ENCODE assay signal across 9 cellular contexts in the genomic region with DNA sequence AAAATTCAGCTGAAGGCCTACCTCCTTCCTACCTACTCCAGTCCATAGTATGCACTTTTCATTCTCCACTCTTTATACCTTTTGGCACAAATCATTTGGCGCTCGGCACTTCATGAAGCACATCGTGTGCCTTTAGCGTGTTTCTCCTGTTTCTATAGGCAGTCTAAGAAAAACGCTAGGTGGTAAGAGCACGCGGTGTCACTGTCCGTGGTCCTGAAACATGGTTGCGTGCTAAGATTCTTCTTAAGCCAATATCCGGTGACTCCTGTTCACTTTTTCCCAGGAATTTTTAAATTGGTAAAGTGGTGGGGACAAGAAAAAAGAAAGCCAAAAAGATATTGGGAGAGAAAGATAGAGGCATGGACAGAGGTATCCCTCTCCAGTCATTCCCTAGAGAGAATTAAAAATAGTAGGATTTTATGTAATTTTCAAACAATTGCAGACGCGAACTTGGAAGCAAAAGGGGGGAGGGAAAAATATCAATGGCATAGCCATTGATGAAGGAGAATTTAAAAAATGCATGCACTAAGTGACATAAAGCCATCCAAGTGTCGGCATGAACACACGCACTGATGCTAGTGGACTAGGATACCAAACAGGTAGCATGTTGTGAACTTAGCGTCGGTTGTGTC. TPM values are rescaled to one million over a fixed set of nuclear protein-coding genes. Genes with fewer than 3 reads are reported as not detected.
DNase-seq lines count a peak whose midpoint lies in the region; ATAC-seq, FAIRE-seq and TF ChIP-seq lines count a peak whose summit lies in the region.
"Had no signal": no experiment of that assay in that cellular context is flagged by ENCODE, and none has a peak within 500 bp of the region (broad histone marks: within the 10 kb centered on the region; RNA-seq: fewer than 3 reads in every experiment).

No MANE protein-coding gene starts in this region.

- peaks cover 44% of the 10 kb centered on the region for H3K4me1 Mint-ChIP-seq in brain

- H4K20me1 ChIP-seq in HepG2 (ENCODE audit: insufficient read depth, low read length) = no peaks in the 10 kb centered on the region; the same call in 1 of the 2 replicates

- peaks cover 10% of the 10 kb centered on the region for H3K27me3 Mint-ChIP-seq in brain

- H3K4me2 ChIP-seq in HepG2 (ENCODE audit: low read depth, low read length) = no peak overlapping the region

- no peak overlapping the region for H3K27ac ChIP-seq in HepG2 (ENCODE audit: extremely low read length, insufficient read depth, low read length)

- FAIRE-seq in HepG2 (lab: Jason Lieb, UNC) = peak; percentile 28

- in situ Hi-C loops in HepG2 (cut with HindIII; ENCODE audit: extremely low pct_ligation_motif_present, low pct_unique_long_range_greater_than_20kb) = no loop called here

- H3K9ac ChIP-seq in HepG2 (ENCODE audit: insufficient read depth, low read depth, low read length) = no peak overlapping the region

- TF ChIP-seq POLR2A in HepG2 (IDR thresholded peaks at IDR 0.05; ENCODE audit: insufficient read depth in 1 of 2, low read depth in 2 of 2, low read length in 2 of 2) = no peak

- no peaks in the 10 kb centered on the region for H3K9me3 ChIP-seq in HepG2 (ENCODE audit: low read length)

- 35% methylated on average over 16 of the region's 16 CpGs for WGBS in HepG2 (ENCODE audit: low lambda C conversion rate)

- BruUV-seq in HepG2 (replicated peaks; lab: Mats Ljungman, UMichigan) = no TSS peak

- TF ChIP-seq EP300 in HepG2 (IDR thresholded peaks at IDR 0.05; ENCODE audit: low read depth in 2 of 2, low read length in 2 of 2) (no peak), HepG2 (CRISPR knock-in tag; IDR thresholded peaks at IDR 0.05; ENCODE audit: borderline replicate concordance) (no peak)

- H3K36me3 Mint-ChIP-seq in brain = no peaks in the 10 kb centered on the region

- ATAC-seq in HepG2 = 0 out of 3 replicates have a peak, but pooled peaks have one; percentile 20
- no peak for ATAC-seq in GM18867 (IDR thresholded peaks at IDR 0.05; ENCODE audit: unreplicated experiment)
- ATAC-seq in Right ventricle myocardium superior (ENCODE audit: poor library complexity) = no peak

- no peak overlapping the region for H2AFZ ChIP-seq in HepG2 (ENCODE audit: low read length)

- CTCF ChIA-PET in HepG2 (lab: Yijun Ruan, JAX; ENCODE audit: low intra/inter-chr PET ratio, low total read pairs) = no interaction called here

- intact Hi-C loops in HepG2 (cut with micrococcal nuclease; ENCODE audit: unreplicated experiment) = no loop called here
- intact Hi-C loops in Right ventricle myocardium superior (cut with DNase I) = no loop called here

- no peak overlapping the region for H3K4me3 ChIP-seq in Jurkat, Clone E6-1 (ENCODE audit: low read length)
- no peak overlapping the region for H3K4me3 ChIP-seq in HepG2 (replicated peaks in 1 of 3; ENCODE audit: insufficient read depth in 1 of 3, low read depth in 2 of 3, low read length in 3 of 3)

- no peaks in the 10 kb centered on the region for H3K36me3 ChIP-seq in HepG2 (replicated peaks in 1 of 2; ENCODE audit: control insufficient read depth in 1 of 2, insufficient read depth in 2 of 2, low read length in 2 of 2)

- H3K9me3 Mint-ChIP-seq in brain = no peaks in the 10 kb centered on the region

- H3K79me2 ChIP-seq in HepG2 (ENCODE audit: insufficient read depth, low read length) = no peaks in the 10 kb centered on the region

- H3K27me3 ChIP-seq in HepG2 (ENCODE audit: control insufficient read depth in 1 of 2, insufficient read depth in 2 of 2, low read length in 2 of 2) = peaks cover 0 to 3% of the 10 kb centered on the region in 2 experiments; a peak in 2 of 5 replicates

- POLR2A ChIA-PET in HepG2 (lab: Yijun Ruan, JAX) = no interaction called here

- DNase-seq in CMK (ENCODE audit: low read depth) (peak; percentile 8), HepG2 (ENCODE audit: low spot score) (peak; percentile 61), NCI-H1436 (lab: John Stamatoyannopoulos, UW) (no peak), Right ventricle myocardium superior (no peak)
- peak; percentile 74 for DNase-seq in Jurkat, Clone E6-1 (ENCODE audit: low read depth, low spot score)
- no peak for DNase-seq in stimulated activated naive CD4-positive, alpha-beta T cell treated with Interleukin-2 at 50 U/mL for 16 hours (lab: John Stamatoyannopoulos, UW)

- no peaks in the 10 kb centered on the region for H3K4me1 ChIP-seq in HepG2 (ENCODE audit: insufficient read depth, low read length)

- TF ChIP-seq CTCF in brain (conservative IDR thresholded peaks at IDR 0.05) = no peak
- no peak for TF ChIP-seq CTCF in HepG2 (CRISPR knock-in tag; IDR thresholded peaks at IDR 0.05)

- no peak for TF ChIP-seq RAD21 in HepG2 (CRISPR knock-in tag; IDR thresholded peaks at IDR 0.05)

- H3K4me3 Mint-ChIP-seq in brain = peak overlapping the region; percentile 7 to 94 (median 88)

- H3K27ac Mint-ChIP-seq in brain = peak overlapping the region in 1 of 5 experiments; percentile 1

TF ChIP-seq in HepG2, 621 proteins besides CTCF, POLR2A, EP300 and RAD21 (continues in another document):
- no peak for TF ChIP-seq ZNF672 (CRISPR knock-in tag; IDR thresholded peaks at IDR 0.05)
- TF ChIP-seq RORA (CRISPR knock-in tag; IDR thresholded peaks at IDR 0.05) = no peak
- TF ChIP-seq ZBTB25 (CRISPR knock-in tag; IDR thresholded peaks at IDR 0.05) = peak; percentile 94
- TF ChIP-seq SNAPC4 (CRISPR knock-in tag; IDR thresholded peaks at IDR 0.05) = no peak

RNA-seq across cellular contexts. Expression of gene CTNNA2, which starts 1.4 kb away (rescaled TPM):
- not detected for polyA plus RNA-seq in Jurkat, Clone E6-1 (2012; ENCODE audit: insufficient read depth, insufficient read length)
- polyA plus RNA-seq in brain (ENCODE audit: insufficient read depth, low read depth, low replicate concordance) = 44.8 TPM
- total RNA-seq in HepG2 (2016; rRNA removed; fragmentation: Illumina TruSeq; extraction: Trizol) = not detected in 2 replicates
- not detected in 2 replicates for total RNA-seq in HepG2 (2016; cell fraction: cytosol; rRNA removed; fragmentation: Illumina TruSeq; extraction: Trizol; ENCODE audit: low read depth)
- 0.06 TPM in 1 of 2 replicates, not detected in the other for total RNA-seq in HepG2 (2016; cell fraction: insoluble cytoplasmic fraction; rRNA removed; fragmentation: Illumina TruSeq; extraction: Trizol)
- not detected in 2 replicates for total RNA-seq in HepG2 (2016; cell fraction: membrane; rRNA removed; fragmentation: Illumina TruSeq; extraction: Trizol)
- total RNA-seq in HepG2 (2016; cell fraction: nucleus; rRNA removed; fragmentation: Illumina TruSeq; extraction: Trizol) = not detected in 2 replicates
- not detected in 2 replicates for polyA plus RNA-seq in HepG2 (2011; rRNA removed)
- polyA plus RNA-seq in HepG2 (2011; cell fraction: cytosol; rRNA removed) = 0.01 TPM in 1 of 2 replicates, not detected in the other
- polyA plus RNA-seq in HepG2 (2011; cell fraction: nucleus; rRNA removed) = not detected in 2 replicates
- not detected in 2 replicates for polyA plus RNA-seq in HepG2 (2012)
- polyA plus RNA-seq in HepG2 (2016; cell fraction: cytosol; fragmentation: Illumina TruSeq; extraction: Trizol; ENCODE audit: low read depth) = not detected in 2 replicates
- polyA plus RNA-seq in HepG2 (2016; cell fraction: insoluble cytoplasmic fraction; fragmentation: Illumina TruSeq; extraction: Trizol; ENCODE audit: low read depth) = not detected in 2 replicates
- not detected in 2 replicates for polyA plus RNA-seq in HepG2 (2016; cell fraction: membrane; fragmentation: Illumina TruSeq; extraction: Trizol; ENCODE audit: low read depth)
- not detected in 2 replicates for polyA plus RNA-seq in HepG2 (2016; cell fraction: nucleus; fragmentation: Illumina TruSeq; extraction: Trizol; ENCODE audit: insufficient read depth, low read depth)
- polyA minus RNA-seq in HepG2 (2011; rRNA and poly(A)+ RNA removed; ENCODE audit: low replicate concordance) = 0.56 TPM in 1 of 2 replicates, not detected in the other
- polyA minus RNA-seq in HepG2 (2011; cell fraction: cytosol; rRNA and poly(A)+ RNA removed) = not detected in 2 replicates
- polyA minus RNA-seq in HepG2 (2011; cell fraction: nucleus; rRNA and poly(A)+ RNA removed) = not detected in 2 replicates
- not detected for total RNA-seq in Right ventricle myocardium superior
- total RNA-seq: activated CD8-positive, alpha-beta memory T cell treated with anti-CD3 and anti-CD28 coated beads for 36 hours had no signal

Comparison
In these comparisons a context has a peak if more than half of its experiments do, and no peak if none do; other contexts are left out.
1. DNase-seq: peak in CMK (single experiment), Jurkat, Clone E6-1 (single experiment) and HepG2 (single experiment); none in NCI-H1436 (single experiment), stimulated activated naive CD4-positive, alpha-beta T cell treated with Interleukin-2 at 50 U/mL for 16 hours (single experiment) and Right ventricle myocardium superior (single experiment).